13 cellular contexts compared by ENCODE assay signal in genomic region chr1:94105957-94106529, GRCh38.
DNase-seq lines count a peak whose midpoint lies in the region; ATAC-seq and TF ChIP-seq lines count a peak whose summit lies in the region.
"Had no signal": no experiment of that assay in that cellular context is flagged by ENCODE, and none has a peak within 500 bp of the region (broad histone marks: within the 10 kb centered on the region; RNA-seq: fewer than 3 reads in every experiment).

No MANE protein-coding gene starts in this region.

- H3K4me3 Mint-ChIP-seq in nephron progenitor cell: no peak overlapping the region
- H3K4me3 Mint-ChIP-seq: brain; CD8-positive, alpha-beta memory T cell had no signal

- peak; percentile 58 for ATAC-seq in GM19452 (IDR thresholded peaks at IDR 0.05; ENCODE audit: unreplicated experiment)
- ATAC-seq in GM21717 (IDR thresholded peaks at IDR 0.05; ENCODE audit: unreplicated experiment): no peak
- ATAC-seq in GM18861 (IDR thresholded peaks at IDR 0.05; ENCODE audit: unreplicated experiment): no peak
- ATAC-seq: esophagus mucosa had no signal

- peaks cover 20% of the 10 kb centered on the region for H3K27me3 Mint-ChIP-seq in nephron progenitor cell (ENCODE audit: low read depth, poor library complexity)

- H3K27ac Mint-ChIP-seq in nephron progenitor cell: no peak overlapping the region

- no peaks in the 10 kb centered on the region for H3K9me3 Mint-ChIP-seq in nephron progenitor cell
- H3K9me3 Mint-ChIP-seq: CD8-positive, alpha-beta memory T cell had no signal

- DNase-seq in CD1c-positive myeloid dendritic cell (ENCODE audit: extremely low spot score) (peak; percentile 46), MV-4-11 (lab: John Stamatoyannopoulos, UW) (peak; percentile 55), kidney tubule cell (ENCODE audit: low spot score) (peak; percentile 64), nephron progenitor cell (no peak), NCI-H1105 treated with DMSO at 0.1 percent for 48 hours (lab: John Stamatoyannopoulos, UW) (no peak)
- DNase-seq: CD8-positive, alpha-beta memory T cell; NCI-H187 treated with DMSO at 0.1 percent for 48 hours; stimulated activated CD8-positive, alpha-beta memory T cell treated with anti-CD3 and anti-CD28 coated beads, Interleukin-4, amount 100 ng/mL, for 48 hours had no signal

- no peak for TF ChIP-seq CTCF in nephron progenitor cell (IDR thresholded peaks at IDR 0.05)

- no peaks in the 10 kb centered on the region for H3K36me3 Mint-ChIP-seq in nephron progenitor cell (ENCODE audit: low read depth)
- H3K36me3 Mint-ChIP-seq: brain; CD8-positive, alpha-beta memory T cell had no signal

- H3K4me1 Mint-ChIP-seq in nephron progenitor cell: peaks cover 64% of the 10 kb centered on the region

Comparison
In these comparisons a context has a peak if more than half of its experiments do, and no peak if none do; other contexts are left out.
1. DNase-seq: peak in CD1c-positive myeloid dendritic cell (single experiment), MV-4-11 (single experiment) and kidney tubule cell (single experiment); none in nephron progenitor cell (single experiment) and NCI-H1105 treated with DMSO at 0.1 percent for 48 hours (single experiment).